Comparison of ENCODE assay signal across 8 cellular contexts in genomic region chr11:28110839-28111235, GRCh38. TPM values are rescaled to one million over a fixed set of nuclear protein-coding genes. Genes with fewer than 3 reads are reported as not detected.
DNase-seq lines count a peak whose midpoint lies in the region; ATAC-seq and TF ChIP-seq lines count a peak whose summit lies in the region.

No MANE protein-coding gene starts in this region.

- no peaks in the 10 kb centered on the region for H3K9me3 Mint-ChIP-seq in naive B cell

- no peak for TF ChIP-seq CTCF in coronary artery (IDR thresholded peaks at IDR 0.05)

- no peaks in the 10 kb centered on the region for H3K36me3 Mint-ChIP-seq in naive B cell

- peak overlapping the region; percentile 73 for H3K4me3 ChIP-seq in coronary artery

- H3K27me3 Mint-ChIP-seq in naive B cell: no peaks in the 10 kb centered on the region

- peak overlapping the region; percentile 76 to 86 for H3K27ac ChIP-seq in coronary artery

- peak overlapping the region; percentile 96 to 100 (median 99) for H3K27ac Mint-ChIP-seq in naive B cell

- peak overlapping the region; percentile 90 to 98 (median 96) for H3K4me3 Mint-ChIP-seq in naive B cell

- DNase-seq in AG20443 (ENCODE audit: low spot score) (peak; percentile 13), LHCN-M2 (ENCODE audit: low read depth) (peak; percentile 24), coronary artery (ENCODE audit: low spot score) (no peak), naive B cell (peak; percentile 3), NCI-H2227 treated with DMSO at 0.1 percent for 48 hours (lab: John Stamatoyannopoulos, UW) (no peak), SKM-1 (lab: John Stamatoyannopoulos, UW; ENCODE audit: unreplicated experiment) (no peak), NOMO-1 treated with dmso at 0.1 percent for 144 hours (lab: John Stamatoyannopoulos, UW; ENCODE audit: unreplicated experiment) (no peak)

- ATAC-seq in naive B cell (ENCODE audit: low read depth in 2 of 2) (no peak), GM19455 (IDR thresholded peaks at IDR 0.05; ENCODE audit: unreplicated experiment) (no peak)

- H3K4me1 Mint-ChIP-seq in naive B cell: peaks cover 28 to 51% (median 39%) of the 10 kb centered on the region in 3 donors

RNA-seq across cellular contexts. Expression of gene METTL15, which starts 2.6 kb away (rescaled TPM):
- 13.7 and 15.2 TPM in 2 replicates for total RNA-seq in LHCN-M2 (2014; rRNA removed)
- 3.3 TPM for polyA plus RNA-seq in LHCN-M2 (2012)
- 1 to 10 TPM; 5.0 to 7.8 (median 6.4) TPM for polyA plus RNA-seq in naive B cell (ENCODE audit: low read depth in 6 of 6)

RNA-seq across cellular contexts. Expression of gene KIF18A, which starts 2.9 kb away (rescaled TPM):
- 32.3 and 38.1 TPM in 2 replicates for total RNA-seq in LHCN-M2 (2014; rRNA removed)
- polyA plus RNA-seq in LHCN-M2 (2012): 3.3 TPM
- polyA plus RNA-seq in naive B cell (ENCODE audit: low read depth in 6 of 6): 1 to 10 TPM in 4 of 6 donors, under 1 TPM in 1, not detected in 1; 0.84 to 3.8 (median 1.6) TPM

Comparison
In these comparisons a context has a peak if more than half of its experiments do, and no peak if none do; other contexts are left out.
1. DNase-seq: peak in AG20443 (single experiment), LHCN-M2 (single experiment) and naive B cell (single experiment); none in coronary artery (single experiment), NCI-H2227 treated with DMSO at 0.1 percent for 48 hours (single experiment), SKM-1 (single experiment) and NOMO-1 treated with dmso at 0.1 percent for 144 hours (single experiment).